Comparison of ENCODE assay signal across 8 cellular contexts in the genomic region with DNA sequence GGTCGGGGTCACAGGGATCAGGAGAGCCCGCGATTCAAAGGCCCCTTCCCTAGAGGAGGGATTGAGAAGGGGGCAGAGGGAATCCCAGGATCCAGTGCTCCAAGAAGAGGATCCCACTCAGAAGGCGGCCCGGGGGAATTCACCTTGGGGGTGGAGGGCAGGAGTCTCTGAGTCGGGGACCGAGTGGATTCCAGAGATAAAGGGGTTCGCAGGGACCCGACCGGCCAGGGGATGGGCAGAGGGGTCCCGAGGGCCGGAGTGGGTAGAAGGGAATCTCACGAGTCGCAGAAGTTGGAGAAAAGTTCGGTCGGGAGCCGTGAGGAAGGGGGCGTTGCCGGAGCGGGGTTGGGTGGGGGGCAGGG. TPM values are rescaled to one million over a fixed set of nuclear protein-coding genes. Genes with fewer than 3 reads are reported as not detected.
DNase-seq lines count a peak whose midpoint lies in the region; ATAC-seq, FAIRE-seq and TF ChIP-seq lines count a peak whose summit lies in the region.

No MANE protein-coding gene starts in this region.

- no peaks in the 10 kb centered on the region for H3K27me3 ChIP-seq in CD4-positive, alpha-beta T cell (ENCODE audit: control insufficient read depth, insufficient read depth, low read length)
- H3K27me3 ChIP-seq in endothelial cell of umbilical vein (ENCODE audit: control insufficient read depth in 2 of 2, insufficient read depth in 2 of 2, low read length in 2 of 2) (no peaks in the 10 kb centered on the region), neuron (ENCODE audit: insufficient read depth, low read length) (no peaks in the 10 kb centered on the region)

- H3K4me2 ChIP-seq in OCI-LY7 (ENCODE audit: low read length) (peak overlapping the region; percentile 99), endothelial cell of umbilical vein (ENCODE audit: insufficient read depth, low read length) (peak overlapping the region; percentile 60)

- dilution Hi-C loops in endothelial cell of umbilical vein (cut with MboI; ENCODE audit: extremely low pct_ligation_motif_present, low sequenced_read_pairs) = no loop called here

- no peak for TF ChIP-seq CTCF in CD4-positive, alpha-beta T cell (IDR thresholded peaks at IDR 0.05)
- no peak for TF ChIP-seq CTCF in OCI-LY7 (conservative IDR thresholded peaks at IDR 0.05; ENCODE audit: low read length)
- no peak for TF ChIP-seq CTCF in endothelial cell of umbilical vein (IDR thresholded peaks at IDR 0.05; ENCODE audit: extremely low read depth in 1 of 2, insufficient read depth in 1 of 2, low read depth in 1 of 2, low read length in 2 of 2)

- peak overlapping the region; percentile 86 for H3K27ac ChIP-seq in CD4-positive, alpha-beta T cell (ENCODE audit: low read depth, low read length)
- peak overlapping the region; percentile 95 for H3K27ac ChIP-seq in OCI-LY7 (ENCODE audit: low read depth, low read length, poor library complexity, severe bottlenecking)
- H3K27ac ChIP-seq in endothelial cell of umbilical vein (ENCODE audit: insufficient read depth, low read depth, low read length) = peak overlapping the region; percentile 57

- H3K36me3 Mint-ChIP-seq in CD4-positive, alpha-beta T cell (ENCODE audit: low read depth) = peaks cover 61% of the 10 kb centered on the region

- H3K9me1 ChIP-seq in endothelial cell of umbilical vein (replicated peaks; ENCODE audit: control insufficient read depth, extremely low read depth, insufficient read depth, low read length) = no peaks in the 10 kb centered on the region

- H3K9me3 ChIP-seq in CD4-positive, alpha-beta T cell (ENCODE audit: control insufficient read depth, low read length) = no peaks in the 10 kb centered on the region
- H3K9me3 ChIP-seq in OCI-LY7 (ENCODE audit: low read length) = no peaks in the 10 kb centered on the region
- H3K9me3 ChIP-seq in endothelial cell of umbilical vein (replicated peaks; ENCODE audit: control insufficient read depth, insufficient read depth, low read length) = no peaks in the 10 kb centered on the region
- H3K9me3 ChIP-seq in neuron (ENCODE audit: low read length) = no peaks in the 10 kb centered on the region

- peaks cover 8% of the 10 kb centered on the region; the same call in 1 of the 2 replicates for H4K20me1 ChIP-seq in OCI-LY7 (ENCODE audit: insufficient read depth, low read length)
- H4K20me1 ChIP-seq in endothelial cell of umbilical vein (replicated peaks; ENCODE audit: control insufficient read depth, extremely low read depth, insufficient read depth, low read length) = no peaks in the 10 kb centered on the region

- CTCF ChIA-PET in CD4-positive, alpha-beta T cell (lab: Charles Lee) = no interaction called here
- CTCF ChIA-PET in OCI-LY7 (lab: Charles Lee; ENCODE audit: unreplicated experiment) (no interaction called here), endothelial cell of umbilical vein (lab: Charles Lee) (interaction anchor here (0.6 to 5.4 kb wide), 3 partner anchors 13 to 34 kb away, joined by 4 to 74 read pairs (median 34); no protein-coding TSS in a partner anchor)

- peak overlapping the region; percentile 99 for H3K4me3 Mint-ChIP-seq in CD4-positive, alpha-beta T cell

- H3K79me2 ChIP-seq in OCI-LY7 (ENCODE audit: insufficient read depth, low read depth, low read length) = peaks cover 39% of the 10 kb centered on the region
- H3K79me2 ChIP-seq in endothelial cell of umbilical vein (ENCODE audit: control insufficient read depth, insufficient read depth, low read length) = peaks cover 34% of the 10 kb centered on the region

- H3K4me3 ChIP-seq in OCI-LY7 (ENCODE audit: low read depth, low read length, poor library complexity, severe bottlenecking) = peak overlapping the region; percentile 92
- H3K4me3 ChIP-seq in endothelial cell of umbilical vein (replicated peaks in 1 of 3; ENCODE audit: insufficient read depth in 1 of 3, low read depth in 1 of 3, low read length in 3 of 3) = peak overlapping the region; percentile 76 to 96 (median 85)
- peak overlapping the region; percentile 98 for H3K4me3 ChIP-seq in neuron (ENCODE audit: low read length)

- H3K4me1 ChIP-seq in OCI-LY7 (ENCODE audit: insufficient read depth, low read length, poor library complexity, severe bottlenecking) (peaks cover 61% of the 10 kb centered on the region), endothelial cell of umbilical vein (ENCODE audit: control insufficient read depth, extremely low read depth, insufficient read depth, low read length) (peaks cover 34% of the 10 kb centered on the region), neuron (ENCODE audit: insufficient read depth, low read length) (peaks cover 10% of the 10 kb centered on the region)

- no peaks in the 10 kb centered on the region for H3K9me3 Mint-ChIP-seq in CD4-positive, alpha-beta T cell

- peaks cover 40% of the 10 kb centered on the region for H3K4me1 Mint-ChIP-seq in CD4-positive, alpha-beta T cell (ENCODE audit: low read depth)

- no peak for FAIRE-seq in endothelial cell of umbilical vein (lab: Jason Lieb, UNC)

- no peak for ATAC-seq in CD4-positive, alpha-beta T cell (ENCODE audit: poor library complexity)
- ATAC-seq in GM18505 (IDR thresholded peaks at IDR 0.05; ENCODE audit: unreplicated experiment) (no peak), GM18498 (IDR thresholded peaks at IDR 0.05; ENCODE audit: unreplicated experiment) (no peak)

- TSS peak; percentile 68 for BruUV-seq in OCI-LY7 (replicated peaks; lab: Mats Ljungman, UMichigan)
- BruUV-seq in endothelial cell of umbilical vein (replicated peaks; lab: Mats Ljungman, UMichigan) = TSS peak; percentile 21

- no peaks in the 10 kb centered on the region for H3K27me3 Mint-ChIP-seq in CD4-positive, alpha-beta T cell

- TF ChIP-seq POLR2A in endothelial cell of umbilical vein (IDR thresholded peaks at IDR 0.05; ENCODE audit: low read depth, low read length) (no peak), GM18505 (IDR thresholded peaks at IDR 0.05; ENCODE audit: borderline replicate concordance, extremely low read depth, insufficient read depth, insufficient read length) (no peak)

- H3K9me2 ChIP-seq in OCI-LY7 (ENCODE audit: insufficient read depth, low read length) = no peaks in the 10 kb centered on the region

- H2AFZ ChIP-seq in OCI-LY7 (ENCODE audit: low read length) (no peak overlapping the region), endothelial cell of umbilical vein (ENCODE audit: low read depth, low read length) (no peak overlapping the region), neuron (ENCODE audit: low read depth, low read length) (peak overlapping the region; percentile 80)

- peak overlapping the region; percentile 99 for H3K27ac Mint-ChIP-seq in CD4-positive, alpha-beta T cell

- no peak for DNase-seq in CD4-positive, alpha-beta T cell
- DNase-seq in OCI-LY7 (ENCODE audit: low spot score) (no peak), endothelial cell of umbilical vein (ENCODE audit: low read depth, low spot score) (no peak), islet precursor cell (no peak), NCI-H748 treated with DMSO at 0.1 percent for 48 hours (lab: John Stamatoyannopoulos, UW) (no peak)

- H3K36me3 ChIP-seq in OCI-LY7 (ENCODE audit: insufficient read depth, low read length) (peaks cover 55% of the 10 kb centered on the region), endothelial cell of umbilical vein (ENCODE audit: control insufficient read depth in 2 of 2, extremely low read depth in 1 of 2, insufficient read depth in 2 of 2, low read length in 2 of 2) (peaks cover 2 to 16% of the 10 kb centered on the region in 2 experiments), neuron (ENCODE audit: insufficient read depth, low read length) (peaks cover 25% of the 10 kb centered on the region)

- peak overlapping the region; percentile 71 for H3K9ac ChIP-seq in endothelial cell of umbilical vein (replicated peaks; ENCODE audit: extremely low read depth, insufficient read depth, low read length)

- intact Hi-C loops in CD4-positive, alpha-beta T cell (cut with DNase I, micrococcal nuclease) = loop anchor here in 1 of 2 experiments (10.0 kb wide), 1 partner anchor 518 kb away; the partner anchor contains the start of gene BBC3
- intact Hi-C loops in OCI-LY7 (cut with micrococcal nuclease; ENCODE audit: unreplicated experiment) (loop anchor here (5.0 kb wide), 1 partner anchor 71 kb away; the partner anchor contains the start of gene SLC1A5), endothelial cell of umbilical vein (cut with micrococcal nuclease) (no loop called here)

- POLR2A ChIA-PET in CD4-positive, alpha-beta T cell (lab: Charles Lee) = interaction anchor here (0.9 to 1.1 kb wide), 2 partner anchors 12 to 144 kb away, joined by 4 read pairs; partner anchors contain the start of gene ARHGAP35
- POLR2A ChIA-PET in OCI-LY7 (lab: Charles Lee) (interaction anchor here (0.6 to 0.7 kb wide), 3 partner anchors 10 to 509 kb away, joined by 3 to 8 read pairs (median 4); no protein-coding TSS in a partner anchor), endothelial cell of umbilical vein (lab: Charles Lee) (interaction anchor here (0.7 to 0.8 kb wide), 5 partner anchors 15 to 116 kb away, joined by 3 to 6 read pairs (median 6); no protein-coding TSS in a partner anchor)

RNA-seq across cellular contexts. Expression of gene PRKD2, which starts 0.3 kb away (rescaled TPM):
- total RNA-seq in CD4-positive, alpha-beta T cell = 100 to 1,000 TPM; 105 to 113 TPM
- 30.5 and 34.3 TPM in 2 replicates for total RNA-seq in OCI-LY7 (2014; rRNA removed; shearing (Covaris generic))
- total RNA-seq in OCI-LY7 (2022) = 89.2 and 101 TPM in 2 replicates
- total RNA-seq in endothelial cell of umbilical vein = 94.9 and 101 TPM in 2 replicates
- polyA plus RNA-seq in endothelial cell of umbilical vein = 40.4 and 42.4 TPM in 2 replicates
- polyA plus RNA-seq in endothelial cell of umbilical vein (2011; cell fraction: cytosol; rRNA removed) = 34.8 and 36.2 TPM in 2 replicates
- polyA plus RNA-seq in endothelial cell of umbilical vein (2011; cell fraction: nucleus; rRNA removed) = 69.1 and 74.5 TPM in 2 replicates
- 45.1 and 54.6 TPM in 2 replicates for polyA plus RNA-seq in endothelial cell of umbilical vein (2012)
- 43.7 and 55.6 TPM in 2 replicates for polyA minus RNA-seq in endothelial cell of umbilical vein
- polyA minus RNA-seq in endothelial cell of umbilical vein (2011; cell fraction: cytosol; rRNA and poly(A)+ RNA removed) = 10.0 TPM
- 22.5 and 33.7 TPM in 2 replicates for polyA minus RNA-seq in endothelial cell of umbilical vein (2011; cell fraction: nucleus; rRNA and poly(A)+ RNA removed)

RNA-seq across cellular contexts. Expression of gene FKRP, which starts 29.2 kb away (rescaled TPM):
- total RNA-seq in CD4-positive, alpha-beta T cell = 10 to 100 TPM; 19.0 to 20.2 TPM
- total RNA-seq in OCI-LY7 (2014; rRNA removed; shearing (Covaris generic)) = 15.5 and 24.6 TPM in 2 replicates
- total RNA-seq in OCI-LY7 (2022) = 18.9 and 26.6 TPM in 2 replicates
- total RNA-seq in endothelial cell of umbilical vein = 28.6 and 32.8 TPM in 2 replicates
- 31.5 and 33.5 TPM in 2 replicates for polyA plus RNA-seq in endothelial cell of umbilical vein
- 14.6 and 23.7 TPM in 2 replicates for polyA plus RNA-seq in endothelial cell of umbilical vein (2011; cell fraction: cytosol; rRNA removed)
- polyA plus RNA-seq in endothelial cell of umbilical vein (2011; cell fraction: nucleus; rRNA removed) = 49.9 and 63.7 TPM in 2 replicates
- polyA plus RNA-seq in endothelial cell of umbilical vein (2012) = 23.5 and 24.5 TPM in 2 replicates
- 15.9 and 23.2 TPM in 2 replicates for polyA minus RNA-seq in endothelial cell of umbilical vein
- polyA minus RNA-seq in endothelial cell of umbilical vein (2011; cell fraction: cytosol; rRNA and poly(A)+ RNA removed) = 3.3 TPM
- polyA minus RNA-seq in endothelial cell of umbilical vein (2011; cell fraction: nucleus; rRNA and poly(A)+ RNA removed) = 14.5 and 18.0 TPM in 2 replicates

RNA-seq across cellular contexts. Expression of gene STRN4, which starts 29.6 kb away (rescaled TPM):
- 10 to 100 TPM; 90.0 to 94.0 TPM for total RNA-seq in CD4-positive, alpha-beta T cell
- 77.8 and 115 TPM in 2 replicates for total RNA-seq in OCI-LY7 (2014; rRNA removed; shearing (Covaris generic))
- total RNA-seq in OCI-LY7 (2022) (68.0 and 77.3 TPM in 2 replicates), endothelial cell of umbilical vein (108 and 116 TPM in 2 replicates)
- 144 and 179 TPM in 2 replicates for polyA plus RNA-seq in endothelial cell of umbilical vein
- 87.1 and 114 TPM in 2 replicates for polyA plus RNA-seq in endothelial cell of umbilical vein (2011; cell fraction: cytosol; rRNA removed)
- polyA plus RNA-seq in endothelial cell of umbilical vein (2011; cell fraction: nucleus; rRNA removed) = 179 and 227 TPM in 2 replicates
- polyA plus RNA-seq in endothelial cell of umbilical vein (2012) = 54.6 and 71.2 TPM in 2 replicates
- polyA minus RNA-seq in endothelial cell of umbilical vein = 86.7 and 114 TPM in 2 replicates
- polyA minus RNA-seq in endothelial cell of umbilical vein (2011; cell fraction: cytosol; rRNA and poly(A)+ RNA removed) = 31.5 TPM
- 65.9 and 118 TPM in 2 replicates for polyA minus RNA-seq in endothelial cell of umbilical vein (2011; cell fraction: nucleus; rRNA and poly(A)+ RNA removed)

RNA-seq across cellular contexts. Expression of gene DACT3, which starts 55.7 kb away (rescaled TPM):
- total RNA-seq in CD4-positive, alpha-beta T cell = under 1 TPM; 0.11 TPM
- 0.10 and 0.44 TPM in 2 replicates for total RNA-seq in OCI-LY7 (2014; rRNA removed; shearing (Covaris generic))
- total RNA-seq in OCI-LY7 (2022) (not detected in 2 replicates), endothelial cell of umbilical vein (0.22 and 0.65 TPM in 2 replicates)
- 0.76 and 0.83 TPM in 2 replicates for polyA plus RNA-seq in endothelial cell of umbilical vein
- 0.39 TPM in 2 replicates for polyA plus RNA-seq in endothelial cell of umbilical vein (2011; cell fraction: cytosol; rRNA removed)
- polyA plus RNA-seq in endothelial cell of umbilical vein (2011; cell fraction: nucleus; rRNA removed) = 0.39 and 0.55 TPM in 2 replicates
- 0.37 and 0.90 TPM in 2 replicates for polyA plus RNA-seq in endothelial cell of umbilical vein (2012)
- polyA minus RNA-seq in endothelial cell of umbilical vein = 0.41 and 0.49 TPM in 2 replicates
- polyA minus RNA-seq in endothelial cell of umbilical vein (2011; cell fraction: cytosol; rRNA and poly(A)+ RNA removed) = not detected
- polyA minus RNA-seq in endothelial cell of umbilical vein (2011; cell fraction: nucleus; rRNA and poly(A)+ RNA removed) = 0.19 and 0.29 TPM in 2 replicates
